In the genomic region with DNA sequence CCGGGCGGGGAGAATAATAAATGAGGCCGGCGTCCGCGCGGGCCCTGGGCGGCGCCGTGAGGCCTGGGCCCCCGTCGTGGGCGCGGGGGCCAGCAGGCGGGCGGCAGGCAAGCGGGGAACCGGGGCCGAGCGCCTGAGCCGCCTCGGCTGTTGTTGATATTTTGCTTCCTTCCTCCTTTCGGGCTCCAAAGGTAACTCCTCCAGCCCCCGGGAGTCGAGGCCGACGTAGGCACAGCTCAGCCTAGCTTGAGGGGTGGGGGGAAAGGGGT, we compare ENCODE assay signal across 1 cellular context.
TF ChIP-seq lines count a peak whose summit lies in the region.

MEF2D (minus strand) TSS at position 198 of the 269 bp plus-strand sequence. CDS start 17,483 bp downstream, outside the sequence.

TF ChIP-seq in K562, 482 proteins besides CTCF, POLR2A, EP300 and RAD21 (continued from another document):
- TF ChIP-seq RB1 (IDR thresholded peaks at IDR 0.05; ENCODE audit: low read depth) (peak; percentile 41; the same call in 1 of the 2 replicates), GATAD2B (IDR thresholded peaks at IDR 0.05; ENCODE audit: borderline replicate concordance) (peak; percentile 66; the same call in 1 of the 2 replicates), SP2 (IDR thresholded peaks at IDR 0.05; ENCODE audit: extremely low read depth, low read depth, low read length, poor library complexity, severe bottlenecking) (peak; percentile 67), SIN3A (IDR thresholded peaks at IDR 0.05; ENCODE audit: borderline replicate concordance in 2 of 2, control insufficient read depth in 1 of 2, low read depth in 2 of 2, low read length in 2 of 2) (peak in 1 of 2 experiments; percentile 65; a peak in 1 of 4 replicates)
